Comparison of ENCODE assay signal across 1 cellular context in the genomic region with DNA sequence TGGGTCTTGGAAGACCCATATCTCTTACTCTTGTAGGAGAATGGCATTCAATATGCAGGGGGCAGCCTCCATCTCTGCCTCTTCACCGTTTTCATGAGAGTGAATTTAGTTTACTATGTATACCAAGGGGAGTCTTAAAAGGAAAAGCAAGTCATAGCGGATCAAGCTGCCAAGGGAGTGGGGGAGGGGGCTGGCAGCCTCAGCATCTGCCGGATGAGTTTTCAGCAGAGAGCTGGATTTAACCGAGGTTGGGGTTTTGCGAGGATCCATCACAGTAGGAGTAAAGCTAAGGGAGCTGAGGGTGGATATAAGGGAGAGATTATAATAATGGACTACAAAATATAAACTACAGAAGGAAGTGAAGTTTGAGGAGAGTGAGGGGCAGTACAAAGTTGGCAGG.
TF ChIP-seq lines count a peak whose summit lies in the region.

No MANE protein-coding gene starts in this region.

TF ChIP-seq in IMR-90, 13 proteins besides CTCF, POLR2A, EP300 and RAD21:
- no peak for TF ChIP-seq MAFK (IDR thresholded peaks at IDR 0.05; ENCODE audit: low read depth, low read length)
- no peak for TF ChIP-seq MAZ (IDR thresholded peaks at IDR 0.05; ENCODE audit: borderline replicate concordance, low read depth, low read length)
- no peak for TF ChIP-seq CEBPB (IDR thresholded peaks at IDR 0.05; ENCODE audit: low read depth, low read length)
- no peak for TF ChIP-seq BHLHE40 (IDR thresholded peaks at IDR 0.05; ENCODE audit: low read depth, low read length)
- no peak for TF ChIP-seq RCOR1 (IDR thresholded peaks at IDR 0.05; ENCODE audit: insufficient replicate concordance, low read length)
- no peak for TF ChIP-seq SMC3 (IDR thresholded peaks at IDR 0.05; ENCODE audit: low read depth, low read length)
- no peak for TF ChIP-seq FOS (IDR thresholded peaks at IDR 0.05; ENCODE audit: low read depth, low read length)
- TF ChIP-seq CHD1 (IDR thresholded peaks at IDR 0.05; ENCODE audit: low read depth, low read length) = no peak
- TF ChIP-seq MXI1 (IDR thresholded peaks at IDR 0.05; ENCODE audit: borderline replicate concordance, low read depth, low read length) = no peak
- TF ChIP-seq, protein P1, sequence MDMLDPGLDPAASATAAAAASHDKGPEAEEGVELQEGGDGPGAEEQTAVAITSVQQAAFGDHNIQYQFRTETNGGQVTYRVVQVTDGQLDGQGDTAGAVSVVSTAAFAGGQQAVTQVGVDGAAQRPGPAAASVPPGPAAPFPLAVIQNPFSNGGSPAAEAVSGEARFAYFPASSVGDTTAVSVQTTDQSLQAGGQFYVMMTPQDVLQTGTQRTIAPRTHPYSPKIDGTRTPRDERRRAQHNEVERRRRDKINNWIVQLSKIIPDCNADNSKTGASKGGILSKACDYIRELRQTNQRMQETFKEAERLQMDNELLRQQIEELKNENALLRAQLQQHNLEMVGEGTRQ (IDR thresholded peaks at IDR 0.05; ENCODE audit: low read depth, low read length) = no peak
- TF ChIP-seq NFE2L2 (IDR thresholded peaks at IDR 0.05; ENCODE audit: low read depth, low read length) = no peak
- TF ChIP-seq, protein P2, sequence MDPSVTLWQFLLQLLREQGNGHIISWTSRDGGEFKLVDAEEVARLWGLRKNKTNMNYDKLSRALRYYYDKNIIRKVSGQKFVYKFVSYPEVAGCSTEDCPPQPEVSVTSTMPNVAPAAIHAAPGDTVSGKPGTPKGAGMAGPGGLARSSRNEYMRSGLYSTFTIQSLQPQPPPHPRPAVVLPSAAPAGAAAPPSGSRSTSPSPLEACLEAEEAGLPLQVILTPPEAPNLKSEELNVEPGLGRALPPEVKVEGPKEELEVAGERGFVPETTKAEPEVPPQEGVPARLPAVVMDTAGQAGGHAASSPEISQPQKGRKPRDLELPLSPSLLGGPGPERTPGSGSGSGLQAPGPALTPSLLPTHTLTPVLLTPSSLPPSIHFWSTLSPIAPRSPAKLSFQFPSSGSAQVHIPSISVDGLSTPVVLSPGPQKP (IDR thresholded peaks at IDR 0.05; ENCODE audit: borderline replicate concordance, low read depth, low read length) = no peak
- no peak for TF ChIP-seq RFX5 (IDR thresholded peaks at IDR 0.05; ENCODE audit: low read depth, low read length)
